In the genomic region with DNA sequence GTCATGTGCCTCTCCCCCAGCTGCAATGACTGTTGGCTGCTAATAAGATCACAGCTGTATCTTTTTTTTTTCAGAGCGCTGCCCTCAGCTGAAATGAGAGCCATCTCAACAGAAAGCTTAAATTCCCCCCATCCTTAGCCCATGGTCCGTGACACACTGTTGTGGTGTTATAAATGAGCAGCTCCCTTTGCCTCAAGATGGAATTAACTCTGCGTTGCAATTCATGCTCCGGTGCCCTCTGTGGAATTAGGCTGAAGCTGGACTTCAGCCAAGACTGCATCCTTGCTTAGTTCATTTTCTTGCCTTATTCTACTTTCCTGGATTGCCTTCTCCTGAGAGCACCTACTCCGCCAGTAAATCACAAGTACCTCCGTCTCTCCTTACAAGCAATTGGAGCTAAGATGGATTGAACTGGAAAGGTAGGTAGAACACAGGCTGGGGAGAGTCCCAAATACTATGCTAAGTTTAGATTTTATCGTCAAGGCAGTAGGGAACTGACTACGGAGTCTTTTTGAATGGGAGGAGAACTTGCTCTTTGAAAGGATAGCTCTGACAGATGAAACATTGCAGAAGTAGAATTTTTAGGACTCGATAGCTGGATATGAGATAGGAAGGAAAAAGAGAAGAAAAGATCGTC, we compare ENCODE assay signal across 24 cellular contexts. TPM values are rescaled to one million over a fixed set of nuclear protein-coding genes. Genes with fewer than 3 reads are reported as not detected.
"Had no signal": no experiment of that assay in that cellular context is flagged by ENCODE, and none has a peak within 500 bp of the region (broad histone marks: within the 10 kb centered on the region; RNA-seq: fewer than 3 reads in every experiment).

No MANE protein-coding gene starts in this region.

- H3K4me1 ChIP-seq: prostate gland, right atrium auricular region, suprapubic skin, tibial nerve had no signal

- H3K27me3 ChIP-seq: heart right ventricle, neutrophil, right atrium auricular region, suprapubic skin, tibial nerve had no signal

- DNase-seq: activated B cell treated with CpG ODN at 0.5 μM for 24 hours; activated CD4-positive, alpha-beta T cell treated with anti-CD3 and anti-CD28 coated beads, Interleukin-2, amount 50 U/mL, for 1 hour; activated CD8-positive, alpha-beta T cell treated with anti-CD3 and anti-CD28 coated beads for 36 hours; activated naive CD8-positive, alpha-beta T cell treated with anti-CD3 and anti-CD28 coated beads, Interleukin-2, amount 50 U/mL, for 24 hours; activated T-cell treated with anti-CD3 and anti-CD28 coated beads, Interleukin-2, amount 50 U/mL, for 4 hours; amygdala; caudate nucleus; cortex of kidney; foreskin fibroblast; heart right ventricle; left ventricle myocardium superior; naive B cell; nephron progenitor cell; stimulated activated naive CD4-positive, alpha-beta T cell; T-cell had no signal

- H3K36me3 ChIP-seq: heart right ventricle, neutrophil, prostate gland, right atrium auricular region, suprapubic skin, tibial nerve had no signal

- H3K4me3 ChIP-seq: heart right ventricle, prostate gland, right atrium auricular region, suprapubic skin, tibial nerve had no signal

- ATAC-seq: activated CD8-positive, alpha-beta T cell treated with anti-CD3 and anti-CD28 coated beads for 36 hours; activated naive CD8-positive, alpha-beta T cell treated with anti-CD3 and anti-CD28 coated beads, Interleukin-2, amount 50 U/mL, for 24 hours; activated T-cell treated with anti-CD3 and anti-CD28 coated beads, Interleukin-2, amount 50 U/mL, for 4 hours; activated T-helper 17 cell treated with anti-CD3 and anti-CD28 coated beads, Interleukin-2, amount 50 U/mL, for 72 hours; esophagus mucosa; heart right ventricle; left ventricle myocardium superior; T-cell had no signal

- H3K27ac ChIP-seq: heart right ventricle, neutrophil, prostate gland, right atrium auricular region, suprapubic skin, tibial nerve had no signal

- H3K9me3 ChIP-seq: heart right ventricle, neutrophil, prostate gland, right atrium auricular region, suprapubic skin, tibial nerve had no signal

RNA-seq across cellular contexts. Expression of gene THRB, which starts 39.0 kb away (rescaled TPM):
- total RNA-seq: activated CD8-positive, alpha-beta T cell treated with anti-CD3 and anti-CD28 coated beads for 36 hours; activated T-cell treated with anti-CD3 and anti-CD28 coated beads, Interleukin-2, amount 50 U/mL, for 4 hours; activated T-helper 17 cell treated with anti-CD3 and anti-CD28 coated beads, Interleukin-2, amount 50 U/mL, for 72 hours; endothelial cell of umbilical vein; T-helper 2 cell treated with Interferon-gamma antibody and Interleukin-4, amounts not matched to agents 100 ng/mL and 5 ng/mL, for 36 hours had no signal
